1 cellular context compared by ENCODE assay signal in the genomic region with DNA sequence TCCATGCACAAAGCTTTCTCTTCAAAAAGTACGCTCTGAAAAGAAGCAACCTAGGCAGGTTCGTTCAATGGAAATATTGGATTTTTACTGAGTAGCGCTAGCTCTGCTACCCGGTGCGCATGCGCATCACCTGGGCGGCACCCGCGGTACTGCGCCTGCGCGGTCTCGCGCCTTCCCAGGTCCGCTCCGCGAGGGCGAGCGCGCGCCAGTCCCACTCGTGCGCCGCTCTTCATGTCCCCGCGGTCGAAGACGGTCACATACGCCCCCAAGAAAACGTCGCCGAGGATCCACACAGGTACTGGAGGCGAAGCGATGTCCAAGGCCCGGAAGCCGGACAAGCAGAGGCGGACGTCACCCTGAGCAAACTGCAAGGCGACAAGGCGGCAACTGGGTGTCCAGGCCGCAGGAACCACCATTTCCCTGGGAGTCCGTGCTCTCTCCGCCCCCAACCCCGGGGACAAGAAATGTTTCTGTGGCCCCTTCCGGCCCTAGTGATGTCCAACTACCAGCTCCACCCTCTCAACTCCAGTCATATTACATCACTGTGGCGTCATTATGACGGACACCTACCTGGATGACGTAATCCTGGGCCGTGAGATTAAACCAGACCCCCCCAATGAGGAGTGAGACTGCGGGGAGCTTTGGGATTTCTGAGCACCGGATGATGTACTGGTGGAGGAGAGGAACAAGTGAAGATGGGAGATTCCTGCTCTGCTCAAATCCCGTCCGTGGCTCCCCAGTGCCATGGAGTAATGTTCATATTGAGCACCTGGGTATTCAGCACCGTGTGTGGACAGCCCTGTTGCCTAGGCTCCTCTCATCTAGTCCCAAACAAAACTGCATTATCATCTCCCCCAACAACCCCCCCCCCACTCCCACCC.
TF ChIP-seq lines count a peak whose summit lies in the region.

No MANE protein-coding gene starts in this region.

TF ChIP-seq in K562, 482 proteins besides CTCF, POLR2A, EP300 and RAD21 (continued from another document and continues in another):
- TF ChIP-seq, protein P1, sequence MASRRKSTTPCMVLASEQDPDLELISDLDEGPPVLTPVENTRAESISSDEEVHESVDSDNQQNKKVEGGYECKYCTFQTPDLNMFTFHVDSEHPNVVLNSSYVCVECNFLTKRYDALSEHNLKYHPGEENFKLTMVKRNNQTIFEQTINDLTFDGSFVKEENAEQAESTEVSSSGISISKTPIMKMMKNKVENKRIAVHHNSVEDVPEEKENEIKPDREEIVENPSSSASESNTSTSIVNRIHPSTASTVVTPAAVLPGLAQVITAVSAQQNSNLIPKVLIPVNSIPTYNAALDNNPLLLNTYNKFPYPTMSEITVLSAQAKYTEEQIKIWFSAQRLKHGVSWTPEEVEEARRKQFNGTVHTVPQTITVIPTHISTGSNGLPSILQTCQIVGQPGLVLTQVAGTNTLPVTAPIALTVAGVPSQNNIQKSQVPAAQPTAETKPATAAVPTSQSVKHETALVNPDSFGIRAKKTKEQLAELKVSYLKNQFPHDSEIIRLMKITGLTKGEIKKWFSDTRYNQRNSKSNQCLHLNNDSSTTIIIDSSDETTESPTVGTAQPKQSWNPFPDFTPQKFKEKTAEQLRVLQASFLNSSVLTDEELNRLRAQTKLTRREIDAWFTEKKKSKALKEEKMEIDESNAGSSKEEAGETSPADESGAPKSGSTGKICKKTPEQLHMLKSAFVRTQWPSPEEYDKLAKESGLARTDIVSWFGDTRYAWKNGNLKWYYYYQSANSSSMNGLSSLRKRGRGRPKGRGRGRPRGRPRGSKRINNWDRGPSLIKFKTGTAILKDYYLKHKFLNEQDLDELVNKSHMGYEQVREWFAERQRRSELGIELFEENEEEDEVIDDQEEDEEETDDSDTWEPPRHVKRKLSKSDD (conservative IDR thresholded peaks at IDR 0.05; ENCODE audit: low read length): no peak
- TF ChIP-seq SRSF3 (IDR thresholded peaks at IDR 0.05; ENCODE audit: insufficient read depth, low read length) (no peak), SMARCB1 (IDR thresholded peaks at IDR 0.05; ENCODE audit: insufficient read length, low read depth) (no peak), MYC (IDR thresholded peaks at IDR 0.05; ENCODE audit: low read depth, low read length) (peak; percentile 76), MYC (CRISPR knock-in tag; IDR thresholded peaks at IDR 0.05; ENCODE audit: borderline replicate concordance, low read depth) (0 out of 2 replicates have a peak, but pooled peaks have one; percentile 54), ZNF444 (CRISPR knock-in tag; IDR thresholded peaks at IDR 0.05) (no peak), PREB (CRISPR knock-in tag; IDR thresholded peaks at IDR 0.05) (no peak), KAT7 (CRISPR knock-in tag; IDR thresholded peaks at IDR 0.05; ENCODE audit: borderline replicate concordance) (peak; percentile 94), ETV5 (CRISPR knock-in tag; IDR thresholded peaks at IDR 0.05; ENCODE audit: low read depth) (peak; percentile 82), MCM5 (IDR thresholded peaks at IDR 0.05; ENCODE audit: low read depth) (no peak), RHOXF2B (CRISPR knock-in tag; conservative IDR thresholded peaks at IDR 0.05) (no peak), ZBED1 (IDR thresholded peaks at IDR 0.05) (no peak), ZNF785 (CRISPR knock-in tag; IDR thresholded peaks at IDR 0.05) (no peak), HOXB6 (CRISPR knock-in tag; IDR thresholded peaks at IDR 0.05; ENCODE audit: borderline replicate concordance) (no peak), MTA3 (IDR thresholded peaks at IDR 0.05; ENCODE audit: borderline replicate concordance) (peak; percentile 98), SMARCC2 (IDR thresholded peaks at IDR 0.05; ENCODE audit: low read depth) (0 out of 2 replicates have a peak, but pooled peaks have one; percentile 37), PHF8 (IDR thresholded peaks at IDR 0.05; ENCODE audit: borderline replicate concordance, low read length) (peak; percentile 91; the same call in 1 of the 2 replicates), KAT8 (IDR thresholded peaks at IDR 0.05; ENCODE audit: low read depth) (no peak), TRIM24 (IDR thresholded peaks at IDR 0.05) (peak; percentile 33 to 64; a peak in 3 of 4 replicates), SMARCA4 (IDR thresholded peaks at IDR 0.05) (peak; percentile 9; the same call in 1 of the 2 replicates), BDP1 (IDR thresholded peaks at IDR 0.05; ENCODE audit: insufficient read depth, insufficient read length) (no peak), ATF4 (CRISPR knock-in tag; IDR thresholded peaks at IDR 0.05) (peak; percentile 69), POLR3A (IDR thresholded peaks at IDR 0.05; ENCODE audit: borderline replicate concordance, extremely low read depth, insufficient read depth, insufficient read length) (no peak), DNMT1 (IDR thresholded peaks at IDR 0.05) (0 out of 2 replicates have a peak, but pooled peaks have one; percentile 25), EZH2 (IDR thresholded peaks at IDR 0.05; ENCODE audit: borderline replicate concordance, low read depth, low read length) (no peak), SMAD3 (CRISPR knock-in tag; conservative IDR thresholded peaks at IDR 0.05) (peak; percentile 76), LEF1 (IDR thresholded peaks at IDR 0.05) (no peak), ZNF197 (CRISPR knock-in tag; IDR thresholded peaks at IDR 0.05; ENCODE audit: low read depth) (no peak; the same call in 1 of the 2 replicates), SNIP1 (IDR thresholded peaks at IDR 0.05; ENCODE audit: low read depth) (no peak), RCOR1 (IDR thresholded peaks at IDR 0.05; ENCODE audit: borderline replicate concordance in 1 of 2, low read depth in 2 of 2, low read length in 2 of 2) (no peak), CCNT2 (IDR thresholded peaks at IDR 0.05; ENCODE audit: borderline replicate concordance, extremely low read depth, insufficient read length, low read depth, low read length) (no peak), FOXA1 (IDR thresholded peaks at IDR 0.05; ENCODE audit: borderline replicate concordance) (no peak)
- TF ChIP-seq, protein P2, sequence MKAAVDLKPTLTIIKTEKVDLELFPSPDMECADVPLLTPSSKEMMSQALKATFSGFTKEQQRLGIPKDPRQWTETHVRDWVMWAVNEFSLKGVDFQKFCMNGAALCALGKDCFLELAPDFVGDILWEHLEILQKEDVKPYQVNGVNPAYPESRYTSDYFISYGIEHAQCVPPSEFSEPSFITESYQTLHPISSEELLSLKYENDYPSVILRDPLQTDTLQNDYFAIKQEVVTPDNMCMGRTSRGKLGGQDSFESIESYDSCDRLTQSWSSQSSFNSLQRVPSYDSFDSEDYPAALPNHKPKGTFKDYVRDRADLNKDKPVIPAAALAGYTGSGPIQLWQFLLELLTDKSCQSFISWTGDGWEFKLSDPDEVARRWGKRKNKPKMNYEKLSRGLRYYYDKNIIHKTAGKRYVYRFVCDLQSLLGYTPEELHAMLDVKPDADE (conservative IDR thresholded peaks at IDR 0.05; ENCODE audit: control insufficient read depth, low read depth, low read length): no peak
- TF ChIP-seq, protein P3, sequence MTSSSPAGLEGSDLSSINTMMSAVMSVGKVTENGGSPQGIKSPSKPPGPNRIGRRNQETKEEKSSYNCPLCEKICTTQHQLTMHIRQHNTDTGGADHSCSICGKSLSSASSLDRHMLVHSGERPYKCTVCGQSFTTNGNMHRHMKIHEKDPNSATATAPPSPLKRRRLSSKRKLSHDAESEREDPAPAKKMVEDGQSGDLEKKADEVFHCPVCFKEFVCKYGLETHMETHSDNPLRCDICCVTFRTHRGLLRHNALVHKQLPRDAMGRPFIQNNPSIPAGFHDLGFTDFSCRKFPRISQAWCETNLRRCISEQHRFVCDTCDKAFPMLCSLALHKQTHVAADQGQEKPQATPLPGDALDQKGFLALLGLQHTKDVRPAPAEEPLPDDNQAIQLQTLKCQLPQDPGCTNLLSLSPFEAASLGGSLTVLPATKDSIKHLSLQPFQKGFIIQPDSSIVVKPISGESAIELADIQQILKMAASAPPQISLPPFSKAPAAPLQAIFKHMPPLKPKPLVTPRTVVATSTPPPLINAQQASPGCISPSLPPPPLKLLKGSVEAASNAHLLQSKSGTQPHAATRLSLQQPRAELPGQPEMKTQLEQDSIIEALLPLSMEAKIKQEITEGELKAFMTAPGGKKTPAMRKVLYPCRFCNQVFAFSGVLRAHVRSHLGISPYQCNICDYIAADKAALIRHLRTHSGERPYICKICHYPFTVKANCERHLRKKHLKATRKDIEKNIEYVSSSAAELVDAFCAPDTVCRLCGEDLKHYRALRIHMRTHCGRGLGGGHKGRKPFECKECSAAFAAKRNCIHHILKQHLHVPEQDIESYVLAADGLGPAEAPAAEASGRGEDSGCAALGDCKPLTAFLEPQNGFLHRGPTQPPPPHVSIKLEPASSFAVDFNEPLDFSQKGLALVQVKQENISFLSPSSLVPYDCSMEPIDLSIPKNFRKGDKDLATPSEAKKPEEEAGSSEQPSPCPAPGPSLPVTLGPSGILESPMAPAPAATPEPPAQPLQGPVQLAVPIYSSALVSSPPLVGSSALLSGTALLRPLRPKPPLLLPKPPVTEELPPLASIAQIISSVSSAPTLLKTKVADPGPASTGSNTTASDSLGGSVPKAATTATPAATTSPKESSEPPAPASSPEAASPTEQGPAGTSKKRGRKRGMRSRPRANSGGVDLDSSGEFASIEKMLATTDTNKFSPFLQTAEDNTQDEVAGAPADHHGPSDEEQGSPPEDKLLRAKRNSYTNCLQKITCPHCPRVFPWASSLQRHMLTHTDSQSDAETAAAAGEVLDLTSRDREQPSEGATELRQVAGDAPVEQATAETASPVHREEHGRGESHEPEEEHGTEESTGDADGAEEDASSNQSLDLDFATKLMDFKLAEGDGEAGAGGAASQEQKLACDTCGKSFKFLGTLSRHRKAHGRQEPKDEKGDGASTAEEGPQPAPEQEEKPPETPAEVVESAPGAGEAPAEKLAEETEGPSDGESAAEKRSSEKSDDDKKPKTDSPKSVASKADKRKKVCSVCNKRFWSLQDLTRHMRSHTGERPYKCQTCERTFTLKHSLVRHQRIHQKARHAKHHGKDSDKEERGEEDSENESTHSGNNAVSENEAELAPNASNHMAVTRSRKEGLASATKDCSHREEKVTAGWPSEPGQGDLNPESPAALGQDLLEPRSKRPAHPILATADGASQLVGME (CRISPR knock-in tag; IDR thresholded peaks at IDR 0.05): no peak
- TF ChIP-seq, protein P4, sequence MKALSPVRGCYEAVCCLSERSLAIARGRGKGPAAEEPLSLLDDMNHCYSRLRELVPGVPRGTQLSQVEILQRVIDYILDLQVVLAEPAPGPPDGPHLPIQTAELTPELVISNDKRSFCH (CRISPR knock-in tag; IDR thresholded peaks at IDR 0.05): no peak
- TF ChIP-seq, protein P4 (tag; IDR thresholded peaks at IDR 0.05): peak; percentile 68
- TF ChIP-seq, protein P5, sequence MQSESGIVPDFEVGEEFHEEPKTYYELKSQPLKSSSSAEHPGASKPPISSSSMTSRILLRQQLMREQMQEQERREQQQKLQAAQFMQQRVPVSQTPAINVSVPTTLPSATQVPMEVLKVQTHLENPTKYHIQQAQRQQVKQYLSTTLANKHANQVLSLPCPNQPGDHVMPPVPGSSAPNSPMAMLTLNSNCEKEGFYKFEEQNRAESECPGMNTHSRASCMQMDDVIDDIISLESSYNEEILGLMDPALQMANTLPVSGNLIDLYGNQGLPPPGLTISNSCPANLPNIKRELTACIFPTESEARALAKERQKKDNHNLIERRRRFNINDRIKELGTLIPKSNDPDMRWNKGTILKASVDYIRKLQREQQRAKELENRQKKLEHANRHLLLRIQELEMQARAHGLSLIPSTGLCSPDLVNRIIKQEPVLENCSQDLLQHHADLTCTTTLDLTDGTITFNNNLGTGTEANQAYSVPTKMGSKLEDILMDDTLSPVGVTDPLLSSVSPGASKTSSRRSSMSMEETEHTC (IDR thresholded peaks at IDR 0.05): 0 out of 2 replicates have a peak, but pooled peaks have one; percentile 15
- TF ChIP-seq, protein P6, sequence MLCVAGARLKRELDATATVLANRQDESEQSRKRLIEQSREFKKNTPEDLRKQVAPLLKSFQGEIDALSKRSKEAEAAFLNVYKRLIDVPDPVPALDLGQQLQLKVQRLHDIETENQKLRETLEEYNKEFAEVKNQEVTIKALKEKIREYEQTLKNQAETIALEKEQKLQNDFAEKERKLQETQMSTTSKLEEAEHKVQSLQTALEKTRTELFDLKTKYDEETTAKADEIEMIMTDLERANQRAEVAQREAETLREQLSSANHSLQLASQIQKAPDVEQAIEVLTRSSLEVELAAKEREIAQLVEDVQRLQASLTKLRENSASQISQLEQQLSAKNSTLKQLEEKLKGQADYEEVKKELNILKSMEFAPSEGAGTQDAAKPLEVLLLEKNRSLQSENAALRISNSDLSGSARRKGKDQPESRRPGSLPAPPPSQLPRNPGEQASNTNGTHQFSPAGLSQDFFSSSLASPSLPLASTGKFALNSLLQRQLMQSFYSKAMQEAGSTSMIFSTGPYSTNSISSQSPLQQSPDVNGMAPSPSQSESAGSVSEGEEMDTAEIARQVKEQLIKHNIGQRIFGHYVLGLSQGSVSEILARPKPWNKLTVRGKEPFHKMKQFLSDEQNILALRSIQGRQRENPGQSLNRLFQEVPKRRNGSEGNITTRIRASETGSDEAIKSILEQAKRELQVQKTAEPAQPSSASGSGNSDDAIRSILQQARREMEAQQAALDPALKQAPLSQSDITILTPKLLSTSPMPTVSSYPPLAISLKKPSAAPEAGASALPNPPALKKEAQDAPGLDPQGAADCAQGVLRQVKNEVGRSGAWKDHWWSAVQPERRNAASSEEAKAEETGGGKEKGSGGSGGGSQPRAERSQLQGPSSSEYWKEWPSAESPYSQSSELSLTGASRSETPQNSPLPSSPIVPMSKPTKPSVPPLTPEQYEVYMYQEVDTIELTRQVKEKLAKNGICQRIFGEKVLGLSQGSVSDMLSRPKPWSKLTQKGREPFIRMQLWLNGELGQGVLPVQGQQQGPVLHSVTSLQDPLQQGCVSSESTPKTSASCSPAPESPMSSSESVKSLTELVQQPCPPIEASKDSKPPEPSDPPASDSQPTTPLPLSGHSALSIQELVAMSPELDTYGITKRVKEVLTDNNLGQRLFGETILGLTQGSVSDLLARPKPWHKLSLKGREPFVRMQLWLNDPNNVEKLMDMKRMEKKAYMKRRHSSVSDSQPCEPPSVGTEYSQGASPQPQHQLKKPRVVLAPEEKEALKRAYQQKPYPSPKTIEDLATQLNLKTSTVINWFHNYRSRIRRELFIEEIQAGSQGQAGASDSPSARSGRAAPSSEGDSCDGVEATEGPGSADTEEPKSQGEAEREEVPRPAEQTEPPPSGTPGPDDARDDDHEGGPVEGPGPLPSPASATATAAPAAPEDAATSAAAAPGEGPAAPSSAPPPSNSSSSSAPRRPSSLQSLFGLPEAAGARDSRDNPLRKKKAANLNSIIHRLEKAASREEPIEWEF (CRISPR knock-in tag; IDR thresholded peaks at IDR 0.05): no peak
